ENCODE assay signal across 12 cellular contexts in the genomic region with DNA sequence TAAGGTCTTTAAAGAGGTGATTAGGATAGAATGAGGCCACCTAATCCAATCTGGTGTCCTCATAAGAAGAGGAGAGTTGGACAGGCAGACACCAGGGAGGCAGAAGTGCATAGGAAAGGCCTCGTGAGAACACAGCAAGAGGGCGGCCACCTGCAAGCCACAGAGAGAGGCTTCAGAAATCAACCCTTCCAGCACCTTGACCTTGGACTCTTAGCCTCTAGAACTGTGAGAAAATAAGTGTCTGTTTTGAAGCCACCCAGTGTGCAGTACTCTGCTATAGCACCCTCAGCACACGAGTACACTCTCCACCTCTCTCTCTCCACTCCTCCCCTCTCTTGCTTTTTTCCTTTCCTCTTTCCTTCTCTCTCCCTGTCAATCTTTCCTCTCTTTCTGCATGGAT. TPM values are rescaled to one million over a fixed set of nuclear protein-coding genes. Genes with fewer than 3 reads are reported as not detected.
DNase-seq lines count a peak whose midpoint lies in the region; ATAC-seq, FAIRE-seq and TF ChIP-seq lines count a peak whose summit lies in the region.
"Had no signal": no experiment of that assay in that cellular context is flagged by ENCODE, and none has a peak within 500 bp of the region (broad histone marks: within the 10 kb centered on the region; RNA-seq: fewer than 3 reads in every experiment).

No MANE protein-coding gene starts in this region.

- H4K20me1 ChIP-seq in HepG2 (ENCODE audit: insufficient read depth, low read length) (no peaks in the 10 kb centered on the region), smooth muscle cell (ENCODE audit: low read depth) (peaks cover 21% of the 10 kb centered on the region)

- TF ChIP-seq EP300 in HepG2 (IDR thresholded peaks at IDR 0.05; ENCODE audit: low read depth in 2 of 2, low read length in 2 of 2) = no peak
- no peak for TF ChIP-seq EP300 in HepG2 (CRISPR knock-in tag; IDR thresholded peaks at IDR 0.05; ENCODE audit: borderline replicate concordance)

- H3K27ac ChIP-seq in HepG2 (ENCODE audit: extremely low read length, insufficient read depth, low read length) (no peak overlapping the region), right lobe of liver (no peak overlapping the region), endodermal cell (ENCODE audit: low read depth, low read length) (no peak overlapping the region), smooth muscle cell (ENCODE audit: low read depth) (no peak overlapping the region)
- H3K27ac ChIP-seq: RWPE1 had no signal

- 21% methylated on average over 3 of the region's 3 CpGs for WGBS in HepG2 (ENCODE audit: low lambda C conversion rate)
- 96% methylated on average over 3 of the region's 3 CpGs for WGBS in right lobe of liver (ENCODE audit: insufficient coverage, low coverage, low lambda C conversion rate, missing lambda C conversion rate)
- 91 to 96% methylated on average over 3 of the region's 3 CpGs for WGBS in endodermal cell (ENCODE audit: insufficient coverage in 1 of 2, insufficient read length in 1 of 2), 2 experiments
- WGBS in smooth muscle cell (ENCODE audit: low lambda C conversion rate) = 94% methylated on average over 3 of the region's 3 CpGs

- H3K4me2 ChIP-seq in HepG2 (ENCODE audit: low read depth, low read length) (no peak overlapping the region), smooth muscle cell (no peak overlapping the region)

- FAIRE-seq in HepG2 (lab: Jason Lieb, UNC) = no peak
- FAIRE-seq: bronchial epithelial cell had no signal

- CTCF ChIA-PET in HepG2 (lab: Yijun Ruan, JAX; ENCODE audit: low intra/inter-chr PET ratio, low total read pairs) = no interaction called here

- no peak overlapping the region for H3K4me3 Mint-ChIP-seq in HFFc6
- H3K4me3 Mint-ChIP-seq in endodermal cell = no peak overlapping the region

- H3K36me3 ChIP-seq in HepG2 (replicated peaks in 1 of 2; ENCODE audit: control insufficient read depth in 1 of 2, insufficient read depth in 2 of 2, low read length in 2 of 2) (no peaks in the 10 kb centered on the region), right lobe of liver (peaks cover 0 to 21% (median 5%) of the 10 kb centered on the region in 4 donors), endodermal cell (ENCODE audit: control insufficient read depth, insufficient read depth, low read length) (peaks cover 94% of the 10 kb centered on the region), smooth muscle cell (ENCODE audit: low read depth) (peaks cover 7% of the 10 kb centered on the region)
- H3K36me3 ChIP-seq: BE2C had no signal

- TF ChIP-seq CTCF in HepG2 (CRISPR knock-in tag; IDR thresholded peaks at IDR 0.05) (no peak), right lobe of liver (IDR thresholded peaks at IDR 0.05) (no peak), HFFc6 (IDR thresholded peaks at IDR 0.05) (no peak), endodermal cell (conservative IDR thresholded peaks at IDR 0.05) (no peak), smooth muscle cell (IDR thresholded peaks at IDR 0.05; ENCODE audit: borderline replicate concordance, insufficient read depth, poor library complexity, severe bottlenecking) (no peak)

- BruUV-seq in HepG2 (replicated peaks; lab: Mats Ljungman, UMichigan) = no TSS peak

- no peak overlapping the region for H3K9ac ChIP-seq in HepG2 (ENCODE audit: insufficient read depth, low read depth, low read length)
- H3K9ac ChIP-seq in endodermal cell (ENCODE audit: extremely low read depth, low read length, poor library complexity, severe bottlenecking) = no peak overlapping the region
- H3K9ac ChIP-seq in smooth muscle cell (ENCODE audit: low read depth) = no peak overlapping the region

- H3K4me3 ChIP-seq in HepG2 (replicated peaks in 1 of 3; ENCODE audit: insufficient read depth in 1 of 3, low read depth in 2 of 3, low read length in 3 of 3) = no peak overlapping the region
- no peak overlapping the region for H3K4me3 ChIP-seq in right lobe of liver
- no peak overlapping the region for H3K4me3 ChIP-seq in endodermal cell (ENCODE audit: low read length)
- no peak overlapping the region for H3K4me3 ChIP-seq in smooth muscle cell

- H3K9me3 Mint-ChIP-seq in HFFc6 = no peaks in the 10 kb centered on the region
- H3K9me3 Mint-ChIP-seq in endodermal cell = no peaks in the 10 kb centered on the region

- H2AFZ ChIP-seq in HepG2 (ENCODE audit: low read length) = no peak overlapping the region
- no peak overlapping the region for H2AFZ ChIP-seq in smooth muscle cell (ENCODE audit: low read depth)

- no peak for TF ChIP-seq POLR2A in HepG2 (IDR thresholded peaks at IDR 0.05; ENCODE audit: insufficient read depth in 1 of 2, low read depth in 2 of 2, low read length in 2 of 2)
- no peak for TF ChIP-seq POLR2A in right lobe of liver (IDR thresholded peaks at IDR 0.05)
- 0 out of 2 replicates have a peak, but pooled peaks have one; percentile 9 for TF ChIP-seq POLR2A in Raji (IDR thresholded peaks at IDR 0.05; ENCODE audit: insufficient read depth, low read depth, low read length)

- POLR2A ChIA-PET in HepG2 (lab: Yijun Ruan, JAX) = interaction anchor here (1.3 kb wide), 1 partner anchor 344 kb away, joined by 3 read pairs; a partner anchor contains a TSS

- H3K79me2 ChIP-seq in HepG2 (ENCODE audit: insufficient read depth, low read length) (no peaks in the 10 kb centered on the region), smooth muscle cell (ENCODE audit: low read depth) (no peaks in the 10 kb centered on the region)

- H3K27ac Mint-ChIP-seq in HFFc6 (peak overlapping the region; percentile 67), endodermal cell (no peak overlapping the region)

- H3F3A ChIP-seq in smooth muscle cell (ENCODE audit: low read depth) = no peaks in the 10 kb centered on the region

- DNase-seq in HepG2 (ENCODE audit: low spot score) (no peak), right lobe of liver (no peak), HFFc6 (no peak), NCI-H510A treated with DMSO at 0.1 percent for 48 hours (lab: John Stamatoyannopoulos, UW) (no peak), endodermal cell (no peak), smooth muscle cell (lab: John Stamatoyannopoulos, UW; ENCODE audit: unreplicated experiment) (no peak)
- no peak for DNase-seq in stimulated activated naive CD4-positive, alpha-beta T cell (lab: John Stamatoyannopoulos, UW)
- DNase-seq: BE2C, NCI-H1105 had no signal

- H3K27me3 ChIP-seq in HepG2 (ENCODE audit: control insufficient read depth in 1 of 2, insufficient read depth in 2 of 2, low read length in 2 of 2) (no peaks in the 10 kb centered on the region), right lobe of liver (no peaks in the 10 kb centered on the region), endodermal cell (ENCODE audit: control insufficient read depth, insufficient read depth, low read length, poor library complexity, severe bottlenecking) (no peaks in the 10 kb centered on the region), smooth muscle cell (ENCODE audit: low read depth) (no peaks in the 10 kb centered on the region)
- H3K27me3 ChIP-seq: BE2C had no signal

- H3K27me3 Mint-ChIP-seq in HFFc6 (ENCODE audit: insufficient read depth) = no peaks in the 10 kb centered on the region; the same call in 1 of the 2 replicates
- H3K27me3 Mint-ChIP-seq in endodermal cell (ENCODE audit: insufficient read depth) = no peaks in the 10 kb centered on the region

- no peak for TF ChIP-seq RAD21 in HepG2 (CRISPR knock-in tag; IDR thresholded peaks at IDR 0.05)

- intact Hi-C loops in HepG2 (cut with micrococcal nuclease; ENCODE audit: unreplicated experiment) (no loop called here), right lobe of liver (cut with DNase I) (no loop called here)

- H3K4me1 Mint-ChIP-seq in HFFc6 (ENCODE audit: low read depth) (no peaks in the 10 kb centered on the region), endodermal cell (no peaks in the 10 kb centered on the region)

- ATAC-seq in HepG2 (peak; percentile 19), right lobe of liver (no peak)

- H3K36me3 Mint-ChIP-seq in HFFc6 (ENCODE audit: low read depth) (peaks cover 32% of the 10 kb centered on the region), endodermal cell (ENCODE audit: low read depth) (peaks cover 82% of the 10 kb centered on the region)

- H3K4me1 ChIP-seq in HepG2 (ENCODE audit: insufficient read depth, low read length) = peaks cover 33% of the 10 kb centered on the region
- peaks cover 0 to 25% (median 6%) of the 10 kb centered on the region in 4 donors for H3K4me1 ChIP-seq in right lobe of liver
- no peaks in the 10 kb centered on the region for H3K4me1 ChIP-seq in endodermal cell (ENCODE audit: control insufficient read depth, insufficient read depth, low read length)
- H3K4me1 ChIP-seq in smooth muscle cell (ENCODE audit: low read depth) = no peaks in the 10 kb centered on the region
- H3K4me1 ChIP-seq: BE2C had no signal

- H3K9me3 ChIP-seq in HepG2 (ENCODE audit: low read length) = no peaks in the 10 kb centered on the region
- no peaks in the 10 kb centered on the region for H3K9me3 ChIP-seq in right lobe of liver
- H3K9me3 ChIP-seq in endodermal cell (ENCODE audit: control insufficient read depth, low read length) = no peaks in the 10 kb centered on the region
- H3K9me3 ChIP-seq in smooth muscle cell (replicated peaks; ENCODE audit: low read depth) = no peaks in the 10 kb centered on the region
- H3K9me3 ChIP-seq: BE2C had no signal

- in situ Hi-C loops in HepG2 (cut with HindIII; ENCODE audit: extremely low pct_ligation_motif_present, low pct_unique_long_range_greater_than_20kb) = no loop called here

RNA-seq across cellular contexts. Expression of a gene that starts 26.8 kb away (rescaled TPM):
- total RNA-seq in HepG2 (2016; rRNA removed; fragmentation: Illumina TruSeq; extraction: Trizol) = not detected in 2 replicates
- total RNA-seq in HepG2 (2016; cell fraction: cytosol; rRNA removed; fragmentation: Illumina TruSeq; extraction: Trizol; ENCODE audit: low read depth) = not detected in 2 replicates
- total RNA-seq in HepG2 (2016; cell fraction: insoluble cytoplasmic fraction; rRNA removed; fragmentation: Illumina TruSeq; extraction: Trizol) = not detected in 2 replicates
- not detected in 2 replicates for total RNA-seq in HepG2 (2016; cell fraction: membrane; rRNA removed; fragmentation: Illumina TruSeq; extraction: Trizol)
- total RNA-seq in HepG2 (2016; cell fraction: nucleus; rRNA removed; fragmentation: Illumina TruSeq; extraction: Trizol) = not detected in 2 replicates
- polyA plus RNA-seq in HepG2 (2011; rRNA removed) = not detected in 2 replicates
- polyA plus RNA-seq in HepG2 (2011; cell fraction: cytosol; rRNA removed) = not detected in 2 replicates
- not detected in 2 replicates for polyA plus RNA-seq in HepG2 (2011; cell fraction: nucleus; rRNA removed)
- not detected in 2 replicates for polyA plus RNA-seq in HepG2 (2012)
- polyA plus RNA-seq in HepG2 (2016; cell fraction: cytosol; fragmentation: Illumina TruSeq; extraction: Trizol; ENCODE audit: low read depth) = not detected in 2 replicates
- not detected in 2 replicates for polyA plus RNA-seq in HepG2 (2016; cell fraction: insoluble cytoplasmic fraction; fragmentation: Illumina TruSeq; extraction: Trizol; ENCODE audit: low read depth)
- polyA plus RNA-seq in HepG2 (2016; cell fraction: membrane; fragmentation: Illumina TruSeq; extraction: Trizol; ENCODE audit: low read depth) = not detected in 2 replicates
- not detected in 2 replicates for polyA plus RNA-seq in HepG2 (2016; cell fraction: nucleus; fragmentation: Illumina TruSeq; extraction: Trizol; ENCODE audit: insufficient read depth, low read depth)
- not detected in 2 replicates for polyA minus RNA-seq in HepG2 (2011; rRNA and poly(A)+ RNA removed; ENCODE audit: low replicate concordance)
- not detected in 2 replicates for polyA minus RNA-seq in HepG2 (2011; cell fraction: cytosol; rRNA and poly(A)+ RNA removed)
- not detected in 2 replicates for polyA minus RNA-seq in HepG2 (2011; cell fraction: nucleus; rRNA and poly(A)+ RNA removed)
- total RNA-seq in right lobe of liver = under 1 TPM in 1 of 6 experiments, not detected in 5; 0.07 TPM
- under 1 TPM; 0.14 to 0.38 (median 0.22) TPM for total RNA-seq in HFFc6 (2021; fragmentation: NEBNext Ultra II Directional; extraction: Animal tissue kit (Norgen Biotek cat#: 25700))
- total RNA-seq in endodermal cell = not detected
- polyA plus RNA-seq in endodermal cell (2013, experiment 1 of 2) = 0.71 TPM
- polyA plus RNA-seq in endodermal cell (2013, experiment 2 of 2) = 0.79 TPM
- total RNA-seq in smooth muscle cell = 3.5 and 6.9 TPM in 2 replicates
- 0.37 and 2.7 TPM in 2 replicates for polyA plus RNA-seq in smooth muscle cell
